Comparison of ENCODE assay signal across 16 cellular contexts in the genomic region with DNA sequence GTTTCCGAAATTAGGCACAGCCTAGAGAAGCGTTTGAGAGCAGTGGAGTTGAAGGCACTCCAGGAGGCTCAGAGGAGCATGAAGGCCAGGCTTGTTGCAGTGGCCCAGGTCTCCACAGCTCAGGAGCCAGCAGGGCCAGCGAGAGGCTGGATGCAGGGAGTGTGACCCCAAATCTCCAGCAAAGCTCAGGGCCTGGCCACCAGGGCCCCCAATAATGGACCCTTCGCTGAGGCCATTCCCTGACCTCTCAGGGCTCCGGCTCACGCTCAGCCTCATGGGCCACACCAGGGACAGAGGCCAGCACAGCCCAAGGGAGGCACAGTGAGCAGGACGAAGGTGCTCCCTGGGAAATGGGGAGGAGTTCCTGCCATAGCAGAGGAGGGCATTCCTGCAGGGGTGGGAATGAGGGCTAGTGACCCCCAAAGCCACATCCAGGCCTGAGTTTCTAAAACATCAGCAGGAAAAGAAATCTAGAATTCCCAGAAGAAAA. TPM values are rescaled to one million over a fixed set of nuclear protein-coding genes. Genes with fewer than 3 reads are reported as not detected.
A peak's percentile ranks its signal among the peaks of the same experiment; 100 is the strongest.
DNase-seq lines count a peak whose midpoint lies in the region; ATAC-seq, FAIRE-seq and TF ChIP-seq lines count a peak whose summit lies in the region.
"Had no signal": no experiment of that assay in that cellular context is flagged by ENCODE, and none has a peak within 500 bp of the region (broad histone marks: within the 10 kb centered on the region; RNA-seq: fewer than 3 reads in every experiment).

No MANE protein-coding gene starts in this region.

- H3K4me1 ChIP-seq in A673 (ENCODE audit: insufficient read depth, low read length, poor library complexity, severe bottlenecking) (peaks cover 25% of the 10 kb centered on the region), H1 (replicated peaks in 1 of 4; ENCODE audit: control insufficient read depth in 3 of 4, insufficient read depth in 4 of 4, low read length in 3 of 4) (peaks cover 0 to 6% (median 3%) of the 10 kb centered on the region in 4 experiments; a peak in 1 of 7 replicates), neuronal stem cell (ENCODE audit: control insufficient read depth in 2 of 2, insufficient read depth in 1 of 2, low read depth in 1 of 2, low read length in 2 of 2) (peaks cover 0 to 10% of the 10 kb centered on the region in 2 donors), upper lobe of left lung (no peaks in the 10 kb centered on the region)
- H3K4me1 ChIP-seq: A549, Caco-2 had no signal

- POLR2A ChIA-PET in A673 (lab: Charles Lee; ENCODE audit: low non-redundant PET) (no interaction called here), H1 (lab: Charles Lee; ENCODE audit: partially characterized antibody) (interaction anchor here (1.1 kb wide), 1 partner anchor 53 kb away, joined by 3 read pairs; no protein-coding TSS in a partner anchor)

- H3K4me3 ChIP-seq in A673 (ENCODE audit: low read depth, low read length, poor library complexity, severe bottlenecking): no peak overlapping the region
- H3K4me3 ChIP-seq in H1 (ENCODE audit: extremely low read depth in 1 of 4, insufficient read depth in 2 of 4, low read depth in 3 of 4, low read length in 4 of 4): no peak overlapping the region
- no peak overlapping the region for H3K4me3 ChIP-seq in neuronal stem cell (ENCODE audit: low read length in 2 of 2)
- no peak overlapping the region for H3K4me3 ChIP-seq in upper lobe of left lung
- H3K4me3 ChIP-seq: A549, HAP-1 had no signal

- ATAC-seq in upper lobe of left lung (ENCODE audit: low FRiP score in 2 of 2): no peak

- CTCF ChIA-PET in A673 (lab: Charles Lee) (no interaction called here), H1 (lab: Charles Lee; ENCODE audit: partially characterized antibody) (interaction anchor here (0.6 to 1.1 kb wide), 3 partner anchors 13 to 214 kb away, joined by 3 read pairs; no protein-coding TSS in a partner anchor)

- H2AFZ ChIP-seq in H1 (ENCODE audit: low read length): no peak overlapping the region
- H2AFZ ChIP-seq in neuronal stem cell (ENCODE audit: low read length): no peak overlapping the region

- BruUV-seq in A673 (replicated peaks; lab: Mats Ljungman, UMichigan): no TSS peak

- H3K79me1 ChIP-seq in H1 (ENCODE audit: low read depth, low read length) (no peaks in the 10 kb centered on the region), neuronal stem cell (ENCODE audit: low read depth, low read length) (peaks cover 2% of the 10 kb centered on the region)

- H3K9me3 ChIP-seq in A673 (ENCODE audit: low read depth, low read length, poor library complexity, severe bottlenecking) (no peaks in the 10 kb centered on the region), H1 (ENCODE audit: insufficient read depth in 2 of 2, low read depth in 1 of 2, low read length in 1 of 2) (no peaks in the 10 kb centered on the region), neuronal stem cell (replicated peaks in 1 of 2; ENCODE audit: control insufficient read depth in 2 of 2, insufficient read depth in 1 of 2, low read depth in 1 of 2, low read length in 2 of 2) (no peaks in the 10 kb centered on the region), upper lobe of left lung (no peaks in the 10 kb centered on the region)
- H3K9me3 ChIP-seq: A549, Caco-2, HAP-1 had no signal

- no peak overlapping the region for H2BK120ac ChIP-seq in H1 (replicated peaks; ENCODE audit: low read depth, low read length)
- H2BK120ac ChIP-seq in neuronal stem cell (ENCODE audit: low read depth, low read length): no peak overlapping the region

- DNase-seq in A673 (ENCODE audit: low spot score): no peak
- no peak for DNase-seq in H1 (ENCODE audit: low read depth in 1 of 2, low spot score in 2 of 2)
- DNase-seq in neuronal stem cell (ENCODE audit: low spot score): no peak
- peak; percentile 18 to 38 for DNase-seq in upper lobe of left lung
- DNase-seq in activated naive CD4-positive, alpha-beta T cell treated with Interleukin-2 at 50 U/mL for 16 hours: no peak
- no peak for DNase-seq in ureter (ENCODE audit: low spot score)
- DNase-seq: Caco-2; CD8-positive, alpha-beta memory T cell; DND-41; GDM1; GOT3 had no signal

- no peak for TF ChIP-seq RAD21 in H1 (IDR thresholded peaks at IDR 0.05 in 1 of 2, conservative IDR thresholded peaks at IDR 0.05 in 1 of 2; ENCODE audit: low read depth in 2 of 2, low read length in 2 of 2)

- H3K18ac ChIP-seq in H1 (ENCODE audit: extremely low read depth, low read length) (no peak overlapping the region; the same call in 1 of the 2 replicates), neuronal stem cell (ENCODE audit: low read length) (peak overlapping the region; percentile 75)

- no peaks in the 10 kb centered on the region for H3K79me2 ChIP-seq in H1 (ENCODE audit: control insufficient read depth in 1 of 2, insufficient read depth in 2 of 2, low read length in 2 of 2)

- H4K5ac ChIP-seq in H1 (ENCODE audit: insufficient read length, low read depth, low read length): no peak overlapping the region

- H3K36me3 ChIP-seq in A673 (ENCODE audit: insufficient read depth, low read length, poor library complexity, severe bottlenecking): peaks cover 8% of the 10 kb centered on the region
- no peaks in the 10 kb centered on the region for H3K36me3 ChIP-seq in H1 (ENCODE audit: control insufficient read depth in 2 of 4, insufficient read depth in 4 of 4, low read length in 3 of 4)
- no peaks in the 10 kb centered on the region for H3K36me3 ChIP-seq in neuronal stem cell (replicated peaks in 1 of 2; ENCODE audit: control insufficient read depth in 2 of 2, insufficient read depth in 2 of 2, low read length in 2 of 2)
- no peaks in the 10 kb centered on the region for H3K36me3 ChIP-seq in upper lobe of left lung
- H3K36me3 ChIP-seq: HAP-1 had no signal

- no peak overlapping the region for H3K4ac ChIP-seq in H1 (replicated peaks; ENCODE audit: insufficient read length, low read depth, low read length)
- no peak overlapping the region for H3K4ac ChIP-seq in neuronal stem cell (ENCODE audit: low read length)

- H4K8ac ChIP-seq in H1 (ENCODE audit: extremely low read depth, insufficient read depth, low read length) (no peak overlapping the region), neuronal stem cell (ENCODE audit: low read depth, low read length) (no peak overlapping the region)

- no peak for FAIRE-seq in H1 (lab: Jason Lieb, UNC)
- FAIRE-seq: A549, GM12892 had no signal

- H4K20me1 ChIP-seq in H1 (replicated peaks in 1 of 2; ENCODE audit: control insufficient read depth in 1 of 2, insufficient read depth in 2 of 2, low read length in 2 of 2): no peaks in the 10 kb centered on the region

- TF ChIP-seq CTCF in A673 (conservative IDR thresholded peaks at IDR 0.05; ENCODE audit: low read depth, low read length): no peak
- no peak for TF ChIP-seq CTCF in H1 (IDR thresholded peaks at IDR 0.05; ENCODE audit: control extremely low read depth in 1 of 3, insufficient read depth in 1 of 3, low read depth in 1 of 3, low read length in 3 of 3)
- no peak for TF ChIP-seq CTCF in upper lobe of left lung (IDR thresholded peaks at IDR 0.05)

- no peak overlapping the region for H2BK15ac ChIP-seq in H1 (ENCODE audit: low read length)
- peak overlapping the region; percentile 63 for H2BK15ac ChIP-seq in neuronal stem cell (ENCODE audit: low read length)

- no peak overlapping the region for H4K91ac ChIP-seq in H1 (replicated peaks; ENCODE audit: insufficient read length, low read length)
- H4K91ac ChIP-seq in neuronal stem cell (ENCODE audit: low read depth, low read length, poor library complexity): no peak overlapping the region

- H2BK5ac ChIP-seq in H1 (ENCODE audit: low read depth, low read length) (no peak overlapping the region; the same call in 1 of the 2 replicates), neuronal stem cell (ENCODE audit: low read length) (no peak overlapping the region)

- H2BK20ac ChIP-seq in H1 (ENCODE audit: low read length): no peak overlapping the region

- H3K14ac ChIP-seq in H1 (ENCODE audit: insufficient read length) (no peak overlapping the region), neuronal stem cell (ENCODE audit: low read length) (peak overlapping the region; percentile 43)

- intact Hi-C loops in A673 (cut with micrococcal nuclease; ENCODE audit: unreplicated experiment): no loop called here

- no peak overlapping the region for H3K9ac ChIP-seq in H1 (replicated peaks in 1 of 4; ENCODE audit: extremely low read depth in 1 of 4, low read depth in 3 of 4, low read length in 3 of 4)
- no peak overlapping the region for H3K9ac ChIP-seq in neuronal stem cell (ENCODE audit: low read depth, low read length, poor library complexity)

- no peak overlapping the region for H3K4me2 ChIP-seq in H1 (ENCODE audit: insufficient read depth in 1 of 2, low read depth in 2 of 2, low read length in 2 of 2)
- H3K4me2 ChIP-seq in neuronal stem cell (ENCODE audit: insufficient read depth, low read length, poor library complexity, severe bottlenecking): no peak overlapping the region
- H3K4me2 ChIP-seq: A549 had no signal

- H3K23ac ChIP-seq in H1 (ENCODE audit: insufficient read length): no peak overlapping the region
- no peak overlapping the region for H3K23ac ChIP-seq in neuronal stem cell (ENCODE audit: low read depth, low read length, poor library complexity)

- H3K23me2 ChIP-seq in H1 (ENCODE audit: low read depth, low read length): no peaks in the 10 kb centered on the region

- TF ChIP-seq POLR2A in H1 (IDR thresholded peaks at IDR 0.05; ENCODE audit: control extremely low read depth in 1 of 2, low read depth in 2 of 2, low read length in 2 of 2) (no peak), upper lobe of left lung (IDR thresholded peaks at IDR 0.05) (no peak)

- TF ChIP-seq EP300 in H1 (IDR thresholded peaks at IDR 0.05; ENCODE audit: borderline replicate concordance in 1 of 2, low read depth in 2 of 2, low read length in 2 of 2): no peak
- no peak for TF ChIP-seq EP300 in upper lobe of left lung (IDR thresholded peaks at IDR 0.05)

- 90% methylated on average over 7 of the region's 7 CpGs; no CpG with 5 or more reads in 1 of the 2 experiments for WGBS in H1 (ENCODE audit: extremely low coverage in 1 of 2, insufficient coverage in 1 of 2, insufficient read length in 1 of 2, insufficient replicate concordance in 2 of 2, low coverage in 1 of 2, low lambda C conversion rate in 2 of 2, missing lambda C conversion rate in 1 of 2), 2 experiments
- no CpG with 5 or more reads among the region's 7 CpGs for WGBS in neuronal stem cell (ENCODE audit: extremely low coverage in 2 of 2, insufficient read length in 2 of 2, insufficient replicate concordance in 1 of 2), 2 donors
- WGBS in upper lobe of left lung, 2 donors: 88 to 92% methylated on average over 7 of the region's 7 CpGs

- H3K27ac ChIP-seq in A673 (ENCODE audit: low read depth, low read length, poor library complexity, severe bottlenecking): peak overlapping the region; percentile 50
- no peak overlapping the region for H3K27ac ChIP-seq in H1 (ENCODE audit: low read depth, low read length)
- no peak overlapping the region for H3K27ac ChIP-seq in neuronal stem cell (replicated peaks; ENCODE audit: low read length)
- H3K27ac ChIP-seq in upper lobe of left lung: no peak overlapping the region
- H3K27ac ChIP-seq: A549 had no signal

- H3K56ac ChIP-seq in H1 (replicated peaks; ENCODE audit: insufficient read length, low read depth, low read length): no peak overlapping the region

- H2BK12ac ChIP-seq in H1 (ENCODE audit: low read depth, low read length) (no peak overlapping the region), neuronal stem cell (ENCODE audit: low read length) (no peak overlapping the region)

- H2AK5ac ChIP-seq in H1 (ENCODE audit: low read depth, low read length) (0 out of 2 replicates have a peak overlapping the region, but pooled peaks have one; percentile 39), neuronal stem cell (ENCODE audit: low read depth, low read length) (peak overlapping the region; percentile 65)

- H3K27me3 ChIP-seq in A673 (replicated peaks; ENCODE audit: insufficient read depth, low read depth, low read length, poor library complexity) (no peaks in the 10 kb centered on the region), H1 (replicated peaks in 1 of 4; ENCODE audit: control insufficient read depth in 3 of 4, extremely low read depth in 1 of 4, insufficient read depth in 3 of 4, low read length in 3 of 4) (no peaks in the 10 kb centered on the region), neuronal stem cell (ENCODE audit: control insufficient read depth in 3 of 3, insufficient read depth in 3 of 3, low read depth in 1 of 3, low read length in 3 of 3) (no peaks in the 10 kb centered on the region), upper lobe of left lung (no peaks in the 10 kb centered on the region)

RNA-seq across cellular contexts. Expression of a gene that starts 47.5 kb away (rescaled TPM):
- total RNA-seq in A673 (2021): 52.2 and 56.2 TPM in 2 replicates
- 0.26 and 0.38 TPM in 2 replicates for total RNA-seq in H1 (2021; fragmentation: NEBNext Ultra II Directional; extraction: Animal tissue kit (Norgen Biotek cat#: 25700))
- polyA plus RNA-seq in H1 (2011; rRNA removed): 0.08 and 0.20 TPM in 2 replicates
- polyA plus RNA-seq in H1 (2011; cell fraction: cytosol; rRNA removed): 0.31 TPM
- polyA plus RNA-seq in H1 (2011; cell fraction: nucleus; rRNA removed): 0.40 TPM
- 0.07 to 0.15 TPM (median 0.12 TPM) in 4 replicates for polyA plus RNA-seq in H1 (2012, experiment 1 of 2)
- 0.07 TPM for polyA plus RNA-seq in H1 (2012, experiment 2 of 2)
- 0.10 TPM for polyA plus RNA-seq in H1 (2013, experiment 1 of 2)
- 0.09 TPM for polyA plus RNA-seq in H1 (2013, experiment 2 of 2)
- 0.76 TPM in 1 of 2 replicates, not detected in the other for polyA minus RNA-seq in H1 (2011; rRNA and poly(A)+ RNA removed)
- polyA minus RNA-seq in H1 (2011; cell fraction: cytosol; rRNA and poly(A)+ RNA removed): not detected
- 0.30 TPM for polyA minus RNA-seq in H1 (2011; cell fraction: nucleus; rRNA and poly(A)+ RNA removed)
- polyA plus RNA-seq in neuronal stem cell (2013, experiment 1 of 2): 3.3 TPM
- 3.1 TPM for polyA plus RNA-seq in neuronal stem cell (2013, experiment 2 of 2)
- under 1 TPM in 2 of 6 donors, not detected in 4; 0.06 to 0.51 TPM for total RNA-seq in upper lobe of left lung
- total RNA-seq in ureter: 5.5 TPM
- total RNA-seq: CD8-positive, alpha-beta memory T cell; HT-29 had no signal
- polyA plus RNA-seq: CD14-positive monocyte; CD8-positive, alpha-beta memory T cell had no signal

Comparison
In these comparisons a context has a peak if more than half of its experiments do, and no peak if none do; other contexts are left out.
1. DNase-seq: peak in upper lobe of left lung (2 of 2); none in A673 (single experiment), H1 (0 of 2), neuronal stem cell (single experiment), activated naive CD4-positive, alpha-beta T cell treated with Interleukin-2 at 50 U/mL for 16 hours (single experiment) and ureter (single experiment).